Comparison of ENCODE assay signal across 10 cellular contexts in the genomic region with DNA sequence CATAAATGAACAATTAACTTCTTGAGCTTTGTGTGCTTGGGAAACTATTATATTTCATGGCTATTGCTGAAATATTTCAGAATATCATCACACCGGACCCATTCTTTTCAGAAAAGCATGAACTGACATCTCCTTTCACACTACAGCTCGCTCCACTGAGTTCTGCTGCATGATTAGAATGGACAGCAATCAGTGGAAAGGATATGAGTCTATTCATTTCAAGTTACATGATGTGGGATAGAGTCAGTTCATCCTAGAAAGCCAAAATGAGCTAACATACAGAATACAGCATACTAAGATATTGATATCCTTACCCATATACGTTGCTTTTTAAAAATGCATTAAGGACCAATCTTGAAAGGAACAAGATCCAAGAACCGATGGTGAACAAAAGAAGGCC. TPM values are rescaled to one million over a fixed set of nuclear protein-coding genes. Genes with fewer than 3 reads are reported as not detected.
A peak's percentile ranks its signal among the peaks of the same experiment; 100 is the strongest.
DNase-seq lines count a peak whose midpoint lies in the region; ATAC-seq, FAIRE-seq and TF ChIP-seq lines count a peak whose summit lies in the region.
"Had no signal": no experiment of that assay in that cellular context is flagged by ENCODE, and none has a peak within 500 bp of the region (broad histone marks: within the 10 kb centered on the region; RNA-seq: fewer than 3 reads in every experiment).

No MANE protein-coding gene starts in this region.

- intact Hi-C loops in activated B cell treated with CpG ODN at 0.5 μM for 24 hours (cut with micrococcal nuclease), result loop anchor here (1.0 to 5.0 kb wide), 11 partner anchors 82 to 751 kb away; partner anchors contain the start of gene OAT

- POLR2A ChIA-PET in activated B cell treated with CpG ODN at 0.5 μM for 24 hours (lab: Charles Lee), result interaction anchor here (0.9 to 3.2 kb wide), 13 partner anchors 10 to 215 kb away, joined by 3 to 51 read pairs (median 4); partner anchors contain the start of gene ABRAXAS2

- peaks cover 11% of the 10 kb centered on the region for H3K36me3 Mint-ChIP-seq in activated B cell treated with CpG ODN at 0.5 μM for 24 hours (ENCODE audit: low read depth)
- peaks cover 48% of the 10 kb centered on the region for H3K36me3 Mint-ChIP-seq in stimulated activated effector memory CD8-positive, alpha-beta T cell treated with anti-CD3 and anti-CD28 coated beads, Interleukin-12 subunit alpha, Interleukin-12 subunit beta, amount 100 ng/mL, for 72 hours

- H3K27ac ChIP-seq in HL-60 (replicated peaks), result peak overlapping the region; percentile 64
- peak overlapping the region; percentile 77 for H3K27ac ChIP-seq in keratinocyte (ENCODE audit: control insufficient read depth, insufficient read depth, low read length)
- H3K27ac ChIP-seq in coronary artery, result peak overlapping the region in 1 of 2 donors; percentile 88
- H3K27ac ChIP-seq in foreskin keratinocyte, result no peak overlapping the region

- peak overlapping the region; percentile 45 for H3K4me2 ChIP-seq in keratinocyte (ENCODE audit: control insufficient read depth, extremely low read depth, insufficient read depth, low read depth, low read length)

- DNase-seq in HL-60 (ENCODE audit: low read depth in 1 of 2, low spot score in 1 of 2) (no peak), activated B cell treated with CpG ODN at 0.5 μM for 24 hours (no peak), keratinocyte (ENCODE audit: low read depth, low spot score) (no peak), coronary artery (ENCODE audit: low spot score) (no peak), foreskin keratinocyte (no peak), GM13976 (ENCODE audit: low spot score) (no peak), SW 1271 (lab: John Stamatoyannopoulos, UW) (no peak)
- no peak for DNase-seq in stimulated activated effector memory CD8-positive, alpha-beta T cell treated with anti-CD3 and anti-CD28 coated beads, Interleukin-12 subunit alpha, Interleukin-12 subunit beta, amount 100 ng/mL, for 72 hours (ENCODE audit: low spot score in 2 of 2)
- DNase-seq: activated gamma-delta T cell, foreskin melanocyte had no signal

- H3K27me3 ChIP-seq in HL-60 (ENCODE audit: insufficient read depth, poor library complexity, severe bottlenecking) (no peaks in the 10 kb centered on the region), keratinocyte (ENCODE audit: control insufficient read depth, extremely low read depth, insufficient read depth, low read length) (no peaks in the 10 kb centered on the region), foreskin keratinocyte (no peaks in the 10 kb centered on the region)

- no peak overlapping the region for H3K4me3 ChIP-seq in HL-60 (replicated peaks; ENCODE audit: insufficient read depth, low read length)
- H3K4me3 ChIP-seq in keratinocyte (ENCODE audit: control insufficient read depth in 2 of 3, extremely low read depth in 1 of 3, insufficient read depth in 2 of 3, low read depth in 1 of 3, low read length in 3 of 3), result no peak overlapping the region
- H3K4me3 ChIP-seq in coronary artery, result no peak overlapping the region

- no peaks in the 10 kb centered on the region for H3K9me1 ChIP-seq in keratinocyte (ENCODE audit: control insufficient read depth, extremely low read depth, insufficient read depth, low read length)

- peak overlapping the region; percentile 76 for H3K4me3 Mint-ChIP-seq in activated B cell treated with CpG ODN at 0.5 μM for 24 hours
- H3K4me3 Mint-ChIP-seq in stimulated activated effector memory CD8-positive, alpha-beta T cell treated with anti-CD3 and anti-CD28 coated beads, Interleukin-12 subunit alpha, Interleukin-12 subunit beta, amount 100 ng/mL, for 72 hours, result peak overlapping the region; percentile 34

- peaks cover 45% of the 10 kb centered on the region for H3K4me1 Mint-ChIP-seq in activated B cell treated with CpG ODN at 0.5 μM for 24 hours
- peaks cover 44% of the 10 kb centered on the region for H3K4me1 Mint-ChIP-seq in stimulated activated effector memory CD8-positive, alpha-beta T cell treated with anti-CD3 and anti-CD28 coated beads, Interleukin-12 subunit alpha, Interleukin-12 subunit beta, amount 100 ng/mL, for 72 hours

- dilution Hi-C loops in keratinocyte (cut with MboI; ENCODE audit: extremely low pct_ligation_motif_present, low sequenced_read_pairs), result no loop called here

- H3K36me3 ChIP-seq in keratinocyte (ENCODE audit: control insufficient read depth in 2 of 2, extremely low read depth in 1 of 2, insufficient read depth in 2 of 2, low read length in 2 of 2), result peaks cover 0 to 4% of the 10 kb centered on the region in 2 experiments

- TF ChIP-seq CTCF in HL-60 (IDR thresholded peaks at IDR 0.05; ENCODE audit: insufficient read depth, low read length) (no peak), activated B cell treated with CpG ODN at 0.5 μM for 24 hours (IDR thresholded peaks at IDR 0.05) (no peak), keratinocyte (optimal IDR thresholded peaks at IDR 0.05 in 1 of 3, IDR thresholded peaks at IDR 0.05 in 1 of 3, conservative IDR thresholded peaks at IDR 0.05 in 1 of 3; ENCODE audit: extremely low read depth in 1 of 3, insufficient read depth in 2 of 3, low read length in 3 of 3) (no peak), coronary artery (IDR thresholded peaks at IDR 0.05) (no peak), foreskin keratinocyte (conservative IDR thresholded peaks at IDR 0.05) (no peak), GM13976 (IDR thresholded peaks at IDR 0.05; ENCODE audit: borderline replicate concordance, control extremely low read depth, extremely low read depth, insufficient read depth, missing control alignments) (no peak)

- no peak for FAIRE-seq in keratinocyte (lab: Jason Lieb, UNC)

- no peaks in the 10 kb centered on the region for H3K9me3 Mint-ChIP-seq in activated B cell treated with CpG ODN at 0.5 μM for 24 hours
- H3K9me3 Mint-ChIP-seq in stimulated activated effector memory CD8-positive, alpha-beta T cell treated with anti-CD3 and anti-CD28 coated beads, Interleukin-12 subunit alpha, Interleukin-12 subunit beta, amount 100 ng/mL, for 72 hours, result no peaks in the 10 kb centered on the region

- peaks cover 15% of the 10 kb centered on the region for H3K79me2 ChIP-seq in keratinocyte (ENCODE audit: control insufficient read depth, insufficient read depth, low read length)

- H2AFZ ChIP-seq in keratinocyte (ENCODE audit: control insufficient read depth, low read length), result no peak overlapping the region

- in situ Hi-C loops in GM13976 (cut with MboI; ENCODE audit: low sequenced_read_pairs, unreplicated experiment), result no loop called here

- no peaks in the 10 kb centered on the region for H3K9me3 ChIP-seq in keratinocyte (ENCODE audit: control insufficient read depth, low read depth, low read length)

- H3K9ac ChIP-seq in keratinocyte (ENCODE audit: control insufficient read depth, extremely low read depth, insufficient read depth, low read length), result peak overlapping the region; percentile 4

- no peak for ATAC-seq in activated B cell treated with CpG ODN at 0.5 μM for 24 hours (ENCODE audit: low read depth)
- no peak for ATAC-seq in stimulated activated effector memory CD8-positive, alpha-beta T cell treated with anti-CD3 and anti-CD28 coated beads, Interleukin-12 subunit alpha, Interleukin-12 subunit beta, amount 100 ng/mL, for 72 hours
- ATAC-seq in foreskin keratinocyte, result no peak

- CTCF ChIA-PET in activated B cell treated with CpG ODN at 0.5 μM for 24 hours (lab: Charles Lee), result interaction anchor here (0.7 to 7.8 kb wide), 27 partner anchors 11 to 1163 kb away, joined by 3 to 307 read pairs (median 5); no protein-coding TSS in a partner anchor

- H3K4me1 ChIP-seq in keratinocyte (ENCODE audit: control insufficient read depth, extremely low read depth, insufficient read depth, low read length) (peaks cover 61% of the 10 kb centered on the region), foreskin keratinocyte (peaks cover 42% of the 10 kb centered on the region)

- peak overlapping the region; percentile 84 for H3K27ac Mint-ChIP-seq in activated B cell treated with CpG ODN at 0.5 μM for 24 hours
- no peak overlapping the region for H3K27ac Mint-ChIP-seq in stimulated activated effector memory CD8-positive, alpha-beta T cell treated with anti-CD3 and anti-CD28 coated beads, Interleukin-12 subunit alpha, Interleukin-12 subunit beta, amount 100 ng/mL, for 72 hours

- no peaks in the 10 kb centered on the region for H4K20me1 ChIP-seq in keratinocyte (ENCODE audit: control insufficient read depth, extremely low read depth, insufficient read depth, low read length)

- H3K27me3 Mint-ChIP-seq in activated B cell treated with CpG ODN at 0.5 μM for 24 hours, result no peaks in the 10 kb centered on the region

RNA-seq across cellular contexts. Expression of gene FAM53B, which starts 1.1 kb away (rescaled TPM):
- total RNA-seq in activated B cell treated with CpG ODN at 0.5 μM for 24 hours, result 70.9 and 73.9 TPM in 2 replicates
- 8.6 to 13.2 TPM (median 9.0 TPM) in 3 replicates for polyA plus RNA-seq in keratinocyte
- polyA plus RNA-seq in keratinocyte (2011; ENCODE audit: low read depth), result 4.1 TPM
- 5.6 and 8.3 TPM in 2 replicates for polyA plus RNA-seq in keratinocyte (2011; cell fraction: cytosol; rRNA removed)
- polyA plus RNA-seq in keratinocyte (2011; cell fraction: nucleus; rRNA removed), result 12.2 and 14.8 TPM in 2 replicates
- polyA plus RNA-seq in keratinocyte (2012; ENCODE audit: low replicate concordance), result 9.6 and 13.6 TPM in 2 replicates
- 24.9 to 47.9 TPM (median 32.6 TPM) in 3 replicates for polyA minus RNA-seq in keratinocyte
- polyA minus RNA-seq in keratinocyte (2011; cell fraction: cytosol; rRNA and poly(A)+ RNA removed), result 32.8 TPM
- polyA minus RNA-seq in keratinocyte (2011; cell fraction: nucleus; rRNA and poly(A)+ RNA removed), result 23.2 and 32.0 TPM in 2 replicates
- 17.3 and 17.5 TPM in 2 replicates for total RNA-seq in foreskin keratinocyte
- polyA plus RNA-seq in foreskin keratinocyte, result 6.0 and 6.6 TPM in 2 replicates

RNA-seq across cellular contexts. Expression of gene EEF1AKMT2, which starts 46.4 kb away (rescaled TPM):
- total RNA-seq in activated B cell treated with CpG ODN at 0.5 μM for 24 hours, result 16.5 and 17.0 TPM in 2 replicates
- polyA plus RNA-seq in keratinocyte, result 10.5 to 19.1 TPM (median 12.3 TPM) in 3 replicates
- polyA plus RNA-seq in keratinocyte (2011; ENCODE audit: low read depth), result 6.3 TPM
- 9.4 and 17.5 TPM in 2 replicates for polyA plus RNA-seq in keratinocyte (2011; cell fraction: cytosol; rRNA removed)
- 10.0 and 16.0 TPM in 2 replicates for polyA plus RNA-seq in keratinocyte (2011; cell fraction: nucleus; rRNA removed)
- polyA plus RNA-seq in keratinocyte (2012; ENCODE audit: low replicate concordance), result 8.4 and 13.2 TPM in 2 replicates
- 1.2 to 17.1 TPM (median 7.4 TPM) in 3 replicates for polyA minus RNA-seq in keratinocyte
- 17.6 TPM for polyA minus RNA-seq in keratinocyte (2011; cell fraction: cytosol; rRNA and poly(A)+ RNA removed)
- 8.1 and 13.6 TPM in 2 replicates for polyA minus RNA-seq in keratinocyte (2011; cell fraction: nucleus; rRNA and poly(A)+ RNA removed)
- 22.9 and 23.3 TPM in 2 replicates for total RNA-seq in foreskin keratinocyte
- 13.7 and 16.4 TPM in 2 replicates for polyA plus RNA-seq in foreskin keratinocyte

RNA-seq across cellular contexts. Expression of gene ABRAXAS2, which starts 56.4 kb away (rescaled TPM):
- total RNA-seq in activated B cell treated with CpG ODN at 0.5 μM for 24 hours (22.5 and 23.9 TPM in 2 replicates), foreskin keratinocyte (18.7 and 19.0 TPM in 2 replicates)
- polyA plus RNA-seq in keratinocyte (13.6 to 19.1 TPM (median 15.8 TPM) in 3 replicates), foreskin keratinocyte (8.1 and 9.6 TPM in 2 replicates)
- polyA plus RNA-seq in keratinocyte (2011; ENCODE audit: low read depth), result 10.5 TPM
- polyA plus RNA-seq in keratinocyte (2011; cell fraction: cytosol; rRNA removed), result 11.4 and 19.1 TPM in 2 replicates
- 17.7 and 24.0 TPM in 2 replicates for polyA plus RNA-seq in keratinocyte (2011; cell fraction: nucleus; rRNA removed)
- polyA plus RNA-seq in keratinocyte (2012; ENCODE audit: low replicate concordance), result 13.8 and 14.0 TPM in 2 replicates
- 5.3 to 15.9 TPM (median 11.5 TPM) in 3 replicates for polyA minus RNA-seq in keratinocyte
- 11.7 TPM for polyA minus RNA-seq in keratinocyte (2011; cell fraction: cytosol; rRNA and poly(A)+ RNA removed)
- 7.4 and 14.7 TPM in 2 replicates for polyA minus RNA-seq in keratinocyte (2011; cell fraction: nucleus; rRNA and poly(A)+ RNA removed)
